In genomic region chr2:44169155-44169898, GRCh38 we compare ENCODE assay signal across 1 cellular context.
TF ChIP-seq lines count a peak whose summit lies in the region.

No MANE protein-coding gene starts in this region.

TF ChIP-seq in HepG2, 621 proteins besides CTCF, POLR2A, EP300 and RAD21 (continued from another document and continues in another):
- TF ChIP-seq, protein P1, sequence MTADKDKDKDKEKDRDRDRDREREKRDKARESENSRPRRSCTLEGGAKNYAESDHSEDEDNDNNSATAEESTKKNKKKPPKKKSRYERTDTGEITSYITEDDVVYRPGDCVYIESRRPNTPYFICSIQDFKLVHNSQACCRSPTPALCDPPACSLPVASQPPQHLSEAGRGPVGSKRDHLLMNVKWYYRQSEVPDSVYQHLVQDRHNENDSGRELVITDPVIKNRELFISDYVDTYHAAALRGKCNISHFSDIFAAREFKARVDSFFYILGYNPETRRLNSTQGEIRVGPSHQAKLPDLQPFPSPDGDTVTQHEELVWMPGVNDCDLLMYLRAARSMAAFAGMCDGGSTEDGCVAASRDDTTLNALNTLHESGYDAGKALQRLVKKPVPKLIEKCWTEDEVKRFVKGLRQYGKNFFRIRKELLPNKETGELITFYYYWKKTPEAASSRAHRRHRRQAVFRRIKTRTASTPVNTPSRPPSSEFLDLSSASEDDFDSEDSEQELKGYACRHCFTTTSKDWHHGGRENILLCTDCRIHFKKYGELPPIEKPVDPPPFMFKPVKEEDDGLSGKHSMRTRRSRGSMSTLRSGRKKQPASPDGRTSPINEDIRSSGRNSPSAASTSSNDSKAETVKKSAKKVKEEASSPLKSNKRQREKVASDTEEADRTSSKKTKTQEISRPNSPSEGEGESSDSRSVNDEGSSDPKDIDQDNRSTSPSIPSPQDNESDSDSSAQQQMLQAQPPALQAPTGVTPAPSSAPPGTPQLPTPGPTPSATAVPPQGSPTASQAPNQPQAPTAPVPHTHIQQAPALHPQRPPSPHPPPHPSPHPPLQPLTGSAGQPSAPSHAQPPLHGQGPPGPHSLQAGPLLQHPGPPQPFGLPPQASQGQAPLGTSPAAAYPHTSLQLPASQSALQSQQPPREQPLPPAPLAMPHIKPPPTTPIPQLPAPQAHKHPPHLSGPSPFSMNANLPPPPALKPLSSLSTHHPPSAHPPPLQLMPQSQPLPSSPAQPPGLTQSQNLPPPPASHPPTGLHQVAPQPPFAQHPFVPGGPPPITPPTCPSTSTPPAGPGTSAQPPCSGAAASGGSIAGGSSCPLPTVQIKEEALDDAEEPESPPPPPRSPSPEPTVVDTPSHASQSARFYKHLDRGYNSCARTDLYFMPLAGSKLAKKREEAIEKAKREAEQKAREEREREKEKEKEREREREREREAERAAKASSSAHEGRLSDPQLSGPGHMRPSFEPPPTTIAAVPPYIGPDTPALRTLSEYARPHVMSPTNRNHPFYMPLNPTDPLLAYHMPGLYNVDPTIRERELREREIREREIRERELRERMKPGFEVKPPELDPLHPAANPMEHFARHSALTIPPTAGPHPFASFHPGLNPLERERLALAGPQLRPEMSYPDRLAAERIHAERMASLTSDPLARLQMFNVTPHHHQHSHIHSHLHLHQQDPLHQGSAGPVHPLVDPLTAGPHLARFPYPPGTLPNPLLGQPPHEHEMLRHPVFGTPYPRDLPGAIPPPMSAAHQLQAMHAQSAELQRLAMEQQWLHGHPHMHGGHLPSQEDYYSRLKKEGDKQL (CRISPR knock-in tag; IDR thresholded peaks at IDR 0.05; ENCODE audit: low read depth), result no peak
- TF ChIP-seq ZNF546 (CRISPR knock-in tag; conservative IDR thresholded peaks at IDR 0.05) (peak; percentile 67; the same call in 1 of the 2 replicates), ZNF143 (CRISPR knock-in tag; IDR thresholded peaks at IDR 0.05) (no peak; the same call in 1 of the 2 replicates), KLF6 (CRISPR knock-in tag; IDR thresholded peaks at IDR 0.05) (peak; percentile 30; the same call in 1 of the 2 replicates), ZMAT3 (CRISPR knock-in tag; conservative IDR thresholded peaks at IDR 0.05) (no peak), ZNF780A (CRISPR knock-in tag; IDR thresholded peaks at IDR 0.05) (no peak), ZSCAN30 (CRISPR knock-in tag; IDR thresholded peaks at IDR 0.05) (0 out of 2 replicates have a peak, but pooled peaks have one; percentile 66), ZBTB7A (CRISPR knock-in tag; IDR thresholded peaks at IDR 0.05) (0 out of 2 replicates have a peak, but pooled peaks have one; percentile 18), ZSCAN5A (CRISPR knock-in tag; IDR thresholded peaks at IDR 0.05; ENCODE audit: borderline replicate concordance) (no peak), MBNL3 (CRISPR knock-in tag; conservative IDR thresholded peaks at IDR 0.05) (no peak), ZNF510 (CRISPR knock-in tag; IDR thresholded peaks at IDR 0.05; ENCODE audit: low read depth) (no peak), ZNF101 (CRISPR knock-in tag; IDR thresholded peaks at IDR 0.05; ENCODE audit: borderline replicate concordance, low read depth) (no peak), ZNF280B (CRISPR knock-in tag; IDR thresholded peaks at IDR 0.05; ENCODE audit: borderline replicate concordance) (0 out of 2 replicates have a peak, but pooled peaks have one; percentile 66), ZNF530 (CRISPR knock-in tag; IDR thresholded peaks at IDR 0.05; ENCODE audit: low read depth) (no peak), TFAP4 (IDR thresholded peaks at IDR 0.05; ENCODE audit: borderline replicate concordance, low read depth) (no peak), ZBTB2 (CRISPR knock-in tag; IDR thresholded peaks at IDR 0.05; ENCODE audit: low read depth) (no peak), NCOA2 (CRISPR knock-in tag; IDR thresholded peaks at IDR 0.05) (no peak), ZNF414 (CRISPR knock-in tag; IDR thresholded peaks at IDR 0.05) (no peak), NFIC (IDR thresholded peaks at IDR 0.05; ENCODE audit: low read length) (no peak), GTF2F1 (IDR thresholded peaks at IDR 0.05; ENCODE audit: low read length) (no peak), ZC3H4 (CRISPR knock-in tag; IDR thresholded peaks at IDR 0.05; ENCODE audit: borderline replicate concordance) (no peak), YEATS4 (CRISPR knock-in tag; IDR thresholded peaks at IDR 0.05; ENCODE audit: borderline replicate concordance) (peak; percentile 78), ATAD3A (CRISPR knock-in tag; IDR thresholded peaks at IDR 0.05) (no peak), ZNF547 (CRISPR knock-in tag; IDR thresholded peaks at IDR 0.05) (0 out of 2 replicates have a peak, but pooled peaks have one; percentile 48), ZNF879 (CRISPR knock-in tag; IDR thresholded peaks at IDR 0.05) (no peak), TOPORS (CRISPR knock-in tag; IDR thresholded peaks at IDR 0.05) (peak; percentile 42; the same call in 1 of the 2 replicates), TBX3 (IDR thresholded peaks at IDR 0.05; ENCODE audit: borderline replicate concordance) (no peak), ZNF713 (CRISPR knock-in tag; IDR thresholded peaks at IDR 0.05) (no peak), ZNF598 (CRISPR knock-in tag; IDR thresholded peaks at IDR 0.05; ENCODE audit: borderline replicate concordance) (no peak)
- TF ChIP-seq, protein P2, sequence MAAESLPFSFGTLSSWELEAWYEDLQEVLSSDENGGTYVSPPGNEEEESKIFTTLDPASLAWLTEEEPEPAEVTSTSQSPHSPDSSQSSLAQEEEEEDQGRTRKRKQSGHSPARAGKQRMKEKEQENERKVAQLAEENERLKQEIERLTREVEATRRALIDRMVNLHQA (CRISPR knock-in tag; IDR thresholded peaks at IDR 0.05), result no peak
- TF ChIP-seq, protein P3, sequence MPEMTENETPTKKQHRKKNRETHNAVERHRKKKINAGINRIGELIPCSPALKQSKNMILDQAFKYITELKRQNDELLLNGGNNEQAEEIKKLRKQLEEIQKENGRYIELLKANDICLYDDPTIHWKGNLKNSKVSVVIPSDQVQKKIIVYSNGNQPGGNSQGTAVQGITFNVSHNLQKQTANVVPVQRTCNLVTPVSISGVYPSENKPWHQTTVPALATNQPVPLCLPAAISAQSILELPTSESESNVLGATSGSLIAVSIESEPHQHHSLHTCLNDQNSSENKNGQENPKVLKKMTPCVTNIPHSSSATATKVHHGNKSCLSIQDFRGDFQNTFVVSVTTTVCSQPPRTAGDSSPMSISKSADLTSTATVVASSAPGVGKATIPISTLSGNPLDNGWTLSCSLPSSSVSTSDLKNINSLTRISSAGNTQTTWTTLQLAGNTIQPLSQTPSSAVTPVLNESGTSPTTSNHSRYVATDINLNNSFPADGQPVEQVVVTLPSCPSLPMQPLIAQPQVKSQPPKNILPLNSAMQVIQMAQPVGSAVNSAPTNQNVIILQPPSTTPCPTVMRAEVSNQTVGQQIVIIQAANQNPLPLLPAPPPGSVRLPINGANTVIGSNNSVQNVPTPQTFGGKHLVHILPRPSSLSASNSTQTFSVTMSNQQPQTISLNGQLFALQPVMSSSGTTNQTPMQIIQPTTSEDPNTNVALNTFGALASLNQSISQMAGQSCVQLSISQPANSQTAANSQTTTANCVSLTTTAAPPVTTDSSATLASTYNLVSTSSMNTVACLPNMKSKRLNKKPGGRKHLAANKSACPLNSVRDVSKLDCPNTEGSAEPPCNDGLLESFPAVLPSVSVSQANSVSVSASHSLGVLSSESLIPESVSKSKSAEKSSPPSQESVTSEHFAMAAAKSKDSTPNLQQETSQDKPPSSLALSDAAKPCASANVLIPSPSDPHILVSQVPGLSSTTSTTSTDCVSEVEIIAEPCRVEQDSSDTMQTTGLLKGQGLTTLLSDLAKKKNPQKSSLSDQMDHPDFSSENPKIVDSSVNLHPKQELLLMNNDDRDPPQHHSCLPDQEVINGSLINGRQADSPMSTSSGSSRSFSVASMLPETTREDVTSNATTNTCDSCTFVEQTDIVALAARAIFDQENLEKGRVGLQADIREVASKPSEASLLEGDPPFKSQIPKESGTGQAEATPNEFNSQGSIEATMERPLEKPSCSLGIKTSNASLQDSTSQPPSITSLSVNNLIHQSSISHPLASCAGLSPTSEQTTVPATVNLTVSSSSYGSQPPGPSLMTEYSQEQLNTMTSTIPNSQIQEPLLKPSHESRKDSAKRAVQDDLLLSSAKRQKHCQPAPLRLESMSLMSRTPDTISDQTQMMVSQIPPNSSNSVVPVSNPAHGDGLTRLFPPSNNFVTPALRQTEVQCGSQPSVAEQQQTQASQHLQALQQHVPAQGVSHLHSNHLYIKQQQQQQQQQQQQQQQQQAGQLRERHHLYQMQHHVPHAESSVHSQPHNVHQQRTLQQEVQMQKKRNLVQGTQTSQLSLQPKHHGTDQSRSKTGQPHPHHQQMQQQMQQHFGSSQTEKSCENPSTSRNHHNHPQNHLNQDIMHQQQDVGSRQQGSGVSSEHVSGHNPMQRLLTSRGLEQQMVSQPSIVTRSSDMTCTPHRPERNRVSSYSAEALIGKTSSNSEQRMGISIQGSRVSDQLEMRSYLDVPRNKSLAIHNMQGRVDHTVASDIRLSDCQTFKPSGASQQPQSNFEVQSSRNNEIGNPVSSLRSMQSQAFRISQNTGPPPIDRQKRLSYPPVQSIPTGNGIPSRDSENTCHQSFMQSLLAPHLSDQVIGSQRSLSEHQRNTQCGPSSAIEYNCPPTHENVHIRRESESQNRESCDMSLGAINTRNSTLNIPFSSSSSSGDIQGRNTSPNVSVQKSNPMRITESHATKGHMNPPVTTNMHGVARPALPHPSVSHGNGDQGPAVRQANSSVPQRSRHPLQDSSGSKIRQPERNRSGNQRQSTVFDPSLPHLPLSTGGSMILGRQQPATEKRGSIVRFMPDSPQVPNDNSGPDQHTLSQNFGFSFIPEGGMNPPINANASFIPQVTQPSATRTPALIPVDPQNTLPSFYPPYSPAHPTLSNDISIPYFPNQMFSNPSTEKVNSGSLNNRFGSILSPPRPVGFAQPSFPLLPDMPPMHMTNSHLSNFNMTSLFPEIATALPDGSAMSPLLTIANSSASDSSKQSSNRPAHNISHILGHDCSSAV (CRISPR knock-in tag; IDR thresholded peaks at IDR 0.05; ENCODE audit: borderline replicate concordance), result no peak
- TF ChIP-seq, protein P4, sequence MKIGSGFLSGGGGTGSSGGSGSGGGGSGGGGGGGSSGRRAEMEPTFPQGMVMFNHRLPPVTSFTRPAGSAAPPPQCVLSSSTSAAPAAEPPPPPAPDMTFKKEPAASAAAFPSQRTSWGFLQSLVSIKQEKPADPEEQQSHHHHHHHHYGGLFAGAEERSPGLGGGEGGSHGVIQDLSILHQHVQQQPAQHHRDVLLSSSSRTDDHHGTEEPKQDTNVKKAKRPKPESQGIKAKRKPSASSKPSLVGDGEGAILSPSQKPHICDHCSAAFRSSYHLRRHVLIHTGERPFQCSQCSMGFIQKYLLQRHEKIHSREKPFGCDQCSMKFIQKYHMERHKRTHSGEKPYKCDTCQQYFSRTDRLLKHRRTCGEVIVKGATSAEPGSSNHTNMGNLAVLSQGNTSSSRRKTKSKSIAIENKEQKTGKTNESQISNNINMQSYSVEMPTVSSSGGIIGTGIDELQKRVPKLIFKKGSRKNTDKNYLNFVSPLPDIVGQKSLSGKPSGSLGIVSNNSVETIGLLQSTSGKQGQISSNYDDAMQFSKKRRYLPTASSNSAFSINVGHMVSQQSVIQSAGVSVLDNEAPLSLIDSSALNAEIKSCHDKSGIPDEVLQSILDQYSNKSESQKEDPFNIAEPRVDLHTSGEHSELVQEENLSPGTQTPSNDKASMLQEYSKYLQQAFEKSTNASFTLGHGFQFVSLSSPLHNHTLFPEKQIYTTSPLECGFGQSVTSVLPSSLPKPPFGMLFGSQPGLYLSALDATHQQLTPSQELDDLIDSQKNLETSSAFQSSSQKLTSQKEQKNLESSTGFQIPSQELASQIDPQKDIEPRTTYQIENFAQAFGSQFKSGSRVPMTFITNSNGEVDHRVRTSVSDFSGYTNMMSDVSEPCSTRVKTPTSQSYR (CRISPR knock-in tag; IDR thresholded peaks at IDR 0.05; ENCODE audit: borderline replicate concordance), result no peak
